Comparison of ENCODE assay signal across 8 cellular contexts in genomic region chr15:42137461-42138261, GRCh38. TPM values are rescaled to one million over a fixed set of nuclear protein-coding genes. Genes with fewer than 3 reads are reported as not detected.
DNase-seq lines count a peak whose midpoint lies in the region; ATAC-seq and TF ChIP-seq lines count a peak whose summit lies in the region.

No MANE protein-coding gene starts in this region.

- H3K36me3 ChIP-seq in KMS-11 (ENCODE audit: insufficient read depth), result no peaks in the 10 kb centered on the region

- H3K27me3 ChIP-seq in KMS-11 (ENCODE audit: insufficient read depth, low read depth), result no peaks in the 10 kb centered on the region

- no peaks in the 10 kb centered on the region for H3K4me1 Mint-ChIP-seq in nephron

- peak; percentile 7 for ATAC-seq in esophagus mucosa
- ATAC-seq in GM18520 (IDR thresholded peaks at IDR 0.05; ENCODE audit: unreplicated experiment), result no peak
- no peak for ATAC-seq in HG03457 (IDR thresholded peaks at IDR 0.05; ENCODE audit: unreplicated experiment)

- no peak overlapping the region for H3K4me3 ChIP-seq in KMS-11 (IDR thresholded peaks at IDR 0.05; ENCODE audit: insufficient read depth, low read depth, low read length)

- H3K4me2 ChIP-seq in KMS-11, result no peak overlapping the region

- H3K27ac ChIP-seq in KMS-11, result no peak overlapping the region

- H3K9me3 Mint-ChIP-seq in nephron, result peaks cover 3% of the 10 kb centered on the region

- peaks cover 24% of the 10 kb centered on the region for H3K27me3 Mint-ChIP-seq in nephron (ENCODE audit: low read depth)

- H3K9ac ChIP-seq in KMS-11, result no peak overlapping the region

- no peaks in the 10 kb centered on the region for H4K20me1 ChIP-seq in KMS-11 (ENCODE audit: insufficient read depth)

- peak; percentile 73 for TF ChIP-seq CTCF in KMS-11 (conservative IDR thresholded peaks at IDR 0.05; ENCODE audit: low read depth, low read length)
- peak; percentile 45 to 66 (median 61) for TF ChIP-seq CTCF in nephron (IDR thresholded peaks at IDR 0.05; ENCODE audit: unreplicated experiment in 3 of 3)

- no peaks in the 10 kb centered on the region for H3K36me3 Mint-ChIP-seq in nephron (ENCODE audit: low read depth)

- DNase-seq in NOMO-1 (lab: John Stamatoyannopoulos, UW; ENCODE audit: unreplicated experiment in 2 of 2), result peak; percentile 16 to 54
- no peak for DNase-seq in NOMO-1 treated with dmso at 0.1 percent for 144 hours (lab: John Stamatoyannopoulos, UW; ENCODE audit: unreplicated experiment)
- DNase-seq in SKM-1 treated with dmso at 0.1 percent for 144 hours (lab: John Stamatoyannopoulos, UW; ENCODE audit: unreplicated experiment), result peak; percentile 11

- H3K4me3 Mint-ChIP-seq in nephron, result no peak overlapping the region

- H3K27ac Mint-ChIP-seq in nephron, result peak overlapping the region in 1 of 3 experiments; percentile 1

- H3K79me2 ChIP-seq in KMS-11 (ENCODE audit: insufficient read depth, low read depth), result no peaks in the 10 kb centered on the region

- no peaks in the 10 kb centered on the region for H3K4me1 ChIP-seq in KMS-11 (ENCODE audit: low read depth, poor library complexity, severe bottlenecking)

- H2AFZ ChIP-seq in KMS-11 (ENCODE audit: low read depth), result no peak overlapping the region

RNA-seq across cellular contexts. Expression of gene PLA2G4F, which starts 18.8 kb away (rescaled TPM):
- 34.9 TPM for total RNA-seq in esophagus mucosa

RNA-seq across cellular contexts. Expression of gene PLA2G4D, which starts 43.3 kb away (rescaled TPM):
- 1.5 TPM for total RNA-seq in esophagus mucosa
